Comparison of ENCODE assay signal across 27 cellular contexts in the genomic region with DNA sequence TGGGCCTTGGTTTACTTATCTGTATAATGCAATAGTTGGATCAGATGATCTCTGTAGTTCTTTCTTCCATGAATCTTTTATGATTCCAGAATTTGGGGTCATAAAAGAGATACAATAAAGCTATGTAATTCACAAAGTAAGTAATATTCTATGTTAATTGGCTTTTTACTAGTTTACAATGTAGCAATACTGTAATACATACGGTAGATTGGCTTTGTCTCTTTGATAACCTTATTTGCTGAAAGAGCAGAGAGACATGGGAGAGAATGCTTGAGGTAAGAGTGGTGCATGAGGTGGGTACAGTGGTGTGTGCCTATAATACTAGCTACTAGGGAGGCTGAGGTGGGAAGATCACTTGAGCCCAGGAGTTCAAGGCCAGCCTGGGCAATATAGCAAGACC. TPM values are rescaled to one million over a fixed set of nuclear protein-coding genes. Genes with fewer than 3 reads are reported as not detected.
A peak's percentile ranks its signal among the peaks of the same experiment; 100 is the strongest.
DNase-seq lines count a peak whose midpoint lies in the region; ATAC-seq, FAIRE-seq and TF ChIP-seq lines count a peak whose summit lies in the region.
"Had no signal": no experiment of that assay in that cellular context is flagged by ENCODE, and none has a peak within 500 bp of the region (broad histone marks: within the 10 kb centered on the region; RNA-seq: fewer than 3 reads in every experiment).

No MANE protein-coding gene starts in this region.

- DNase-seq in WTC11 (ENCODE audit: low spot score) (no peak), left colon (no peak), RCC 7860 (ENCODE audit: low spot score) (no peak), NCI-H2196 (lab: John Stamatoyannopoulos, UW; ENCODE audit: unreplicated experiment) (no peak)
- DNase-seq: 8988T; ACHN; BE2C; C1 segment of cervical spinal cord; CD4-positive, alpha-beta memory T cell; CD4-positive, CD25-positive, alpha-beta regulatory T cell; CD8-positive, alpha-beta memory T cell; COR-L47; DMS 273 treated with DMSO at 0.1 percent for 48 hours; DMS153; DMS53; DMS79; DND-41; EL; GDM1 had no signal

- POLR2A ChIA-PET in WTC11 (lab: Charles Lee), result no interaction called here

- CTCF ChIA-PET in WTC11 (lab: Charles Lee), result no interaction called here

- H3K27me3 Mint-ChIP-seq in WTC11 (ENCODE audit: low read depth), result no peaks in the 10 kb centered on the region

- H3K4me1 Mint-ChIP-seq in WTC11, result no peaks in the 10 kb centered on the region
- H3K4me1 Mint-ChIP-seq: CD14-positive monocyte; CD4-positive, alpha-beta memory T cell; CD4-positive, CD25-positive, alpha-beta regulatory T cell; CD8-positive, alpha-beta memory T cell had no signal

- TF ChIP-seq CTCF in WTC11 (IDR thresholded peaks at IDR 0.05), result no peak

- no peak for FAIRE-seq in RCC 7860 (lab: Jason Lieb, UNC)
- FAIRE-seq: A204.1, GM12878, GM19239 had no signal

- no peak for ATAC-seq in WTC11
- peak; percentile 99 for ATAC-seq in left colon
- no peak for ATAC-seq in HG03175 (IDR thresholded peaks at IDR 0.05; ENCODE audit: unreplicated experiment)
- ATAC-seq: GM12878 had no signal

- intact Hi-C loops in left colon (cut with DNase I, micrococcal nuclease), result no loop called here

- H3K27ac Mint-ChIP-seq in WTC11, result no peak overlapping the region
- H3K27ac Mint-ChIP-seq: CD14-positive monocyte; CD4-positive, alpha-beta memory T cell; CD4-positive, CD25-positive, alpha-beta regulatory T cell; CD8-positive, alpha-beta memory T cell had no signal

- no peak overlapping the region for H3K4me3 Mint-ChIP-seq in WTC11
- H3K4me3 Mint-ChIP-seq: CD14-positive monocyte; CD4-positive, alpha-beta memory T cell; CD4-positive, CD25-positive, alpha-beta regulatory T cell; CD8-positive, alpha-beta memory T cell had no signal

- H3K9me3 Mint-ChIP-seq in WTC11, result no peaks in the 10 kb centered on the region
- H3K9me3 Mint-ChIP-seq: CD8-positive, alpha-beta memory T cell had no signal

- no peaks in the 10 kb centered on the region for H3K36me3 Mint-ChIP-seq in WTC11
- H3K36me3 Mint-ChIP-seq: CD14-positive monocyte; CD4-positive, alpha-beta memory T cell; CD4-positive, CD25-positive, alpha-beta regulatory T cell; CD8-positive, alpha-beta memory T cell had no signal

TF ChIP-seq in WTC11, 78 proteins besides CTCF, POLR2A, EP300 and RAD21:
- TF ChIP-seq, protein P1, sequence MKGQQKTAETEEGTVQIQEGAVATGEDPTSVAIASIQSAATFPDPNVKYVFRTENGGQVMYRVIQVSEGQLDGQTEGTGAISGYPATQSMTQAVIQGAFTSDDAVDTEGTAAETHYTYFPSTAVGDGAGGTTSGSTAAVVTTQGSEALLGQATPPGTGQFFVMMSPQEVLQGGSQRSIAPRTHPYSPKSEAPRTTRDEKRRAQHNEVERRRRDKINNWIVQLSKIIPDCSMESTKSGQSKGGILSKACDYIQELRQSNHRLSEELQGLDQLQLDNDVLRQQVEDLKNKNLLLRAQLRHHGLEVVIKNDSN (CRISPR knock-in tag; IDR thresholded peaks at IDR 0.05), result no peak
- 0 out of 2 replicates have a peak, but pooled peaks have one; percentile 18 for TF ChIP-seq ZNF121 (CRISPR knock-in tag; IDR thresholded peaks at IDR 0.05)

RNA-seq across cellular contexts. Expression of a gene that starts 14.7 kb away (rescaled TPM):
- not detected in 3 replicates for total RNA-seq in WTC11 (2021)
- total RNA-seq in left colon, result not detected
- total RNA-seq: A673; CD4-positive, alpha-beta memory T cell; CD4-positive, CD25-positive, alpha-beta regulatory T cell; CD8-positive, alpha-beta memory T cell; Daoy; G401; GM12878 had no signal
